Comparison of ENCODE assay signal across 9 cellular contexts in the genomic region with DNA sequence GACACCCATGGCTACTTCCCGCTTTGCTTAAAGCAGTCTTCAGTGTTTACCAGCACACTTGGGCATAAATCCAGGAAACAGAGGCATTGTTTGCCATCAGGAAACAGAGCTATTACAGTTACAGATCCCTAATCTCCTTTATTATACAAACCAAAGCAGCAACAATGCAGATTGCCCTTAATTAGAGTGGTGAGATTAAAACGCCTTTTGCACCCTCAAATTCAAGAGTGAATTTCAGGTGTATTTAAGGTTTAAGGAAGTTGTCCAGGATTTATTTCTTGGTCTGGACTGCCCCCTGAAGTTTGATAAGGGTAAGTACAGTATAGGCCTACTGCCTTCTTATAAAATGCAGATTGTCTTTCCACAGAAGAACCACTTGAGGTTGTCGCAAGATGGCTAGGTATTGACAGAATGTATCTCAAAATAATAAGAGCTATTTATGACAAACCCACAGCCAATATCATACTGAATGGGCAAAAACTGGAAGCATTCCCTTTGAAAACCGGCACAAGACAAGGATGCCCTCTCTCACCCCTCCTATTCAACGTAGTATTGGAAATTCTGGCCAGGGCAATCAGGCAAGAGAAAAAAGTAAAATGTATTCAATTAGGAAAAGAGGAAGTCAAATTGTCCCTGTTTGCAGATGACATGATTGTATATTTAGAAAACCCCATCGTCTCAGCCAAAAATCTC. TPM values are rescaled to one million over a fixed set of nuclear protein-coding genes. Genes with fewer than 3 reads are reported as not detected.
DNase-seq lines count a peak whose midpoint lies in the region; ATAC-seq and TF ChIP-seq lines count a peak whose summit lies in the region.
"Not testable (repeated sequence)": the region's sequence is repeated elsewhere in the genome, so short reads cannot be mapped to it uniquely, and the experiment has no call there.
"Had no signal": no experiment of that assay in that cellular context is flagged by ENCODE, and none has a peak within 500 bp of the region (broad histone marks: within the 10 kb centered on the region; RNA-seq: fewer than 3 reads in every experiment).

No MANE protein-coding gene starts in this region.

- not testable (repeated sequence) for H3K27ac ChIP-seq in DND-41 (ENCODE audit: low read length); osteoblast (ENCODE audit: low read depth, low read length)

- not testable (repeated sequence) for H3K36me3 ChIP-seq in DND-41 (ENCODE audit: insufficient read depth, low read length); osteoblast (ENCODE audit: insufficient read depth, low read length)

- H3K9me3 ChIP-seq in DND-41 (ENCODE audit: insufficient read depth, low read length, severe bottlenecking); osteoblast (ENCODE audit: low read depth, low read length): not testable (repeated sequence)

- not testable (repeated sequence) for H3K27me3 ChIP-seq in DND-41 (ENCODE audit: insufficient read depth, low read length, poor library complexity); osteoblast (ENCODE audit: insufficient read depth, low read length)

- H3K79me2 ChIP-seq in DND-41 (ENCODE audit: insufficient read depth, low read length); osteoblast (ENCODE audit: insufficient read depth, low read length): not testable (repeated sequence)

- peak; percentile 31; the same call in 1 of the 3 replicates for ATAC-seq in DND-41 (ENCODE audit: insufficient read depth, low read depth)

- not testable (repeated sequence) for H3K4me1 ChIP-seq in DND-41 (ENCODE audit: insufficient read depth, low read length); osteoblast (ENCODE audit: insufficient read depth, low read length)

- H3K9ac ChIP-seq in DND-41 (ENCODE audit: low read depth, low read length), result not testable (repeated sequence)

- not testable (repeated sequence) for H3K4me2 ChIP-seq in DND-41 (ENCODE audit: insufficient read depth, low read length); osteoblast (ENCODE audit: insufficient read depth, low read length)

- not testable (repeated sequence) for H4K20me1 ChIP-seq in DND-41 (ENCODE audit: insufficient read depth, low read length); osteoblast (ENCODE audit: insufficient read depth, low read length)

- H2AFZ ChIP-seq in DND-41 (ENCODE audit: low read depth, low read length); osteoblast (ENCODE audit: low read length): not testable (repeated sequence)

- TF ChIP-seq CTCF in DND-41 (IDR thresholded peaks at IDR 0.05; ENCODE audit: borderline replicate concordance, extremely low read depth, low read length, poor library complexity, severe bottlenecking), result peak; percentile 47
- TF ChIP-seq CTCF in osteoblast (IDR thresholded peaks at IDR 0.05; ENCODE audit: extremely low read depth, low read depth, low read length), result peak; percentile 48

- not testable (repeated sequence) for DNase-seq in DND-41; osteoblast (ENCODE audit: insufficient read length, low spot score, missing footprints)
- peak; percentile 41 for DNase-seq in Jurkat, Clone E6-1 (ENCODE audit: low read depth, low spot score)
- DNase-seq in NCI-H446 (lab: John Stamatoyannopoulos, UW) (peak; percentile 7 to 32), SK-N-DZ (ENCODE audit: low spot score) (peak; percentile 10), dermis blood vessel endothelial cell (peak; percentile 93), hepatic stellate cell (ENCODE audit: low spot score) (peak; percentile 14)

- not testable (repeated sequence) for H3K4me3 ChIP-seq in DND-41 (ENCODE audit: low read depth in 1 of 2, low read length in 2 of 2); Jurkat, Clone E6-1 (ENCODE audit: low read length); osteoblast (ENCODE audit: insufficient read depth, low read length)

RNA-seq across cellular contexts. Expression of gene ADGRF1, which starts 51.2 kb away (rescaled TPM):
- polyA plus RNA-seq in Jurkat, Clone E6-1 (2012; ENCODE audit: insufficient read depth, insufficient read length), result not detected
- polyA plus RNA-seq in SK-N-DZ (2014; cell fraction: cytosol; rRNA removed), result not detected in 2 replicates
- not detected in 2 replicates for polyA plus RNA-seq in SK-N-DZ (2014; cell fraction: nucleus; rRNA removed)
- total RNA-seq in dermis blood vessel endothelial cell (under 0.01 TPM in 1 of 2 replicates, not detected in the other), osteoblast (not detected in 2 replicates)
- total RNA-seq: occipital lobe; T-helper 1 cell treated with Interleukin-12 subunit alpha and Interleukin-12 subunit beta and Interleukin-4 antibody, amounts not matched to agents 30 ng/mL and 1 ng/mL, for 36 hours had no signal
